19 cellular contexts compared by ENCODE assay signal in genomic region chr1:188888387-188888786, GRCh38.
A peak's percentile ranks its signal among the peaks of the same experiment; 100 is the strongest.
DNase-seq lines count a peak whose midpoint lies in the region; ATAC-seq and TF ChIP-seq lines count a peak whose summit lies in the region.
"Had no signal": no experiment of that assay in that cellular context is flagged by ENCODE, and none has a peak within 500 bp of the region (broad histone marks: within the 10 kb centered on the region; RNA-seq: fewer than 3 reads in every experiment).

No MANE protein-coding gene starts in this region.

- BruUV-seq in mammary epithelial cell (replicated peaks; lab: Mats Ljungman, UMichigan): no TSS peak

- in situ Hi-C loops in mammary epithelial cell (cut with MboI; ENCODE audit: low sequenced_read_pairs in 2 of 2): no loop called here

- H3K4me1 ChIP-seq in mammary epithelial cell (ENCODE audit: insufficient read depth, low read length) (no peaks in the 10 kb centered on the region), breast epithelium (no peaks in the 10 kb centered on the region), Karpas-422 (ENCODE audit: low read length) (no peaks in the 10 kb centered on the region)
- H3K4me1 ChIP-seq: SJCRH30 had no signal

- dilution Hi-C loops in mammary epithelial cell (cut with HindIII; ENCODE audit: low sequenced_read_pairs): no loop called here

- 30% methylated on average over 3 of the region's 3 CpGs for WGBS in mammary epithelial cell (ENCODE audit: low coverage, missing lambda C conversion rate)

- no peaks in the 10 kb centered on the region for H3K27me3 ChIP-seq in mammary epithelial cell (ENCODE audit: insufficient read depth, low read length)
- H3K27me3 ChIP-seq in breast epithelium: no peaks in the 10 kb centered on the region
- H3K27me3 ChIP-seq in Karpas-422 (ENCODE audit: low read length): no peaks in the 10 kb centered on the region
- H3K27me3 ChIP-seq: SJCRH30 had no signal

- no peaks in the 10 kb centered on the region for H3K9me2 ChIP-seq in Karpas-422 (replicated peaks; ENCODE audit: insufficient read depth, low read length)

- no peaks in the 10 kb centered on the region for H3K36me3 ChIP-seq in mammary epithelial cell (ENCODE audit: insufficient read depth, low read length)
- no peaks in the 10 kb centered on the region for H3K36me3 ChIP-seq in breast epithelium
- no peaks in the 10 kb centered on the region for H3K36me3 ChIP-seq in Karpas-422 (ENCODE audit: insufficient read depth, low read length)
- H3K36me3 ChIP-seq: SJCRH30 had no signal

- CTCF ChIA-PET in mammary epithelial cell (lab: Charles Lee; ENCODE audit: low non-redundant PET): no interaction called here

- H4K20me1 ChIP-seq in mammary epithelial cell (ENCODE audit: insufficient read depth, low read length) (no peaks in the 10 kb centered on the region), Karpas-422 (ENCODE audit: insufficient read depth, low read depth, low read length) (no peaks in the 10 kb centered on the region)

- H3K9ac ChIP-seq in mammary epithelial cell (ENCODE audit: insufficient read depth, low read length) (no peak overlapping the region), Karpas-422 (ENCODE audit: low read length) (no peak overlapping the region)

- no peak for TF ChIP-seq POLR2A in breast epithelium (IDR thresholded peaks at IDR 0.05)

- no peak for ATAC-seq in GM18502 (IDR thresholded peaks at IDR 0.05; ENCODE audit: poor library complexity, unreplicated experiment)

- intact Hi-C loops in mammary epithelial cell (cut with micrococcal nuclease): no loop called here
- intact Hi-C loops in breast epithelium (cut with DNase I; ENCODE audit: low total_unique reads): no loop called here

- H3K4me2 ChIP-seq in mammary epithelial cell (ENCODE audit: insufficient read depth, low read depth, low read length) (no peak overlapping the region), Karpas-422 (ENCODE audit: low read depth, low read length, poor library complexity, severe bottlenecking) (no peak overlapping the region)

- no peak overlapping the region for H3K4me3 ChIP-seq in mammary epithelial cell (replicated peaks in 1 of 3; ENCODE audit: insufficient read depth in 1 of 3, low read depth in 2 of 3, low read length in 3 of 3)
- H3K4me3 ChIP-seq in breast epithelium: no peak overlapping the region
- no peak overlapping the region for H3K4me3 ChIP-seq in Karpas-422 (ENCODE audit: low read length)
- H3K4me3 ChIP-seq: SJCRH30 had no signal

- no peak overlapping the region for H2AFZ ChIP-seq in mammary epithelial cell (ENCODE audit: low read depth, low read length)
- no peak overlapping the region for H2AFZ ChIP-seq in Karpas-422 (ENCODE audit: low read length)

- H3K27ac ChIP-seq in mammary epithelial cell (ENCODE audit: insufficient read depth, low read depth, low read length): no peak overlapping the region
- H3K27ac ChIP-seq in breast epithelium: no peak overlapping the region
- no peak overlapping the region for H3K27ac ChIP-seq in Karpas-422 (ENCODE audit: low read length)
- H3K27ac ChIP-seq: 22Rv1, C4-2B, SJCRH30 had no signal

- TF ChIP-seq CTCF in mammary epithelial cell (conservative IDR thresholded peaks at IDR 0.05 in 1 of 2, IDR thresholded peaks at IDR 0.05 in 1 of 2; ENCODE audit: extremely low read depth in 1 of 2, insufficient read depth in 1 of 2, low read depth in 1 of 2, low read length in 2 of 2) (no peak), breast epithelium (IDR thresholded peaks at IDR 0.05) (no peak)

- DNase-seq in mammary epithelial cell: peak; percentile 58
- DNase-seq in breast epithelium (ENCODE audit: low spot score in 2 of 2): no peak
- DNase-seq in OCI-M1 (lab: John Stamatoyannopoulos, UW): peak; percentile 18
- peak; percentile 99 for DNase-seq in amniotic epithelial cell (ENCODE audit: low read depth)
- no peak for DNase-seq in MV-4-11 (lab: John Stamatoyannopoulos, UW)
- no peak for DNase-seq in Karpas-422
- DNase-seq in NCI-H69 (lab: John Stamatoyannopoulos, UW): no peak
- DNase-seq: DMS79, GF-D8, GOT3, NCI-H146, NCI-H345, NCI-H774, RPMI8226, SJCRH30, T-helper 9 cell had no signal

- H3K9me3 ChIP-seq in mammary epithelial cell (replicated peaks; ENCODE audit: insufficient read depth, low read length): no peaks in the 10 kb centered on the region
- no peaks in the 10 kb centered on the region for H3K9me3 ChIP-seq in breast epithelium
- H3K9me3 ChIP-seq in Karpas-422 (ENCODE audit: low read length): peaks cover 28% of the 10 kb centered on the region
- H3K9me3 ChIP-seq: SJCRH30 had no signal

- H3K79me2 ChIP-seq in mammary epithelial cell (ENCODE audit: insufficient read depth, low read length) (no peaks in the 10 kb centered on the region), Karpas-422 (ENCODE audit: low read length) (no peaks in the 10 kb centered on the region)

Comparison
In these comparisons a context has a peak if more than half of its experiments do, and no peak if none do; other contexts are left out.
1. DNase-seq: peak in mammary epithelial cell (single experiment), OCI-M1 (single experiment) and amniotic epithelial cell (single experiment); none in breast epithelium (0 of 2), MV-4-11 (single experiment), Karpas-422 (single experiment) and NCI-H69 (single experiment).